ENCODE assay signal across 26 cellular contexts in genomic region chr18:54702687-54703086, GRCh38.
DNase-seq lines count a peak whose midpoint lies in the region; ATAC-seq and TF ChIP-seq lines count a peak whose summit lies in the region.
"Had no signal": no experiment of that assay in that cellular context is flagged by ENCODE, and none has a peak within 500 bp of the region (broad histone marks: within the 10 kb centered on the region; RNA-seq: fewer than 3 reads in every experiment).

No MANE protein-coding gene starts in this region.

- H3K27me3 Mint-ChIP-seq in MCF 10A (ENCODE audit: insufficient read depth, unreplicated experiment) = no peaks in the 10 kb centered on the region
- H3K27me3 Mint-ChIP-seq: CD8-positive, alpha-beta memory T cell had no signal

- H3K4me1 Mint-ChIP-seq in MCF 10A (ENCODE audit: insufficient read depth, unreplicated experiment) = peaks cover 5% of the 10 kb centered on the region
- H3K4me1 Mint-ChIP-seq: CD8-positive, alpha-beta memory T cell; H9 had no signal

- H3K36me3 ChIP-seq in breast epithelium = no peaks in the 10 kb centered on the region

- no peaks in the 10 kb centered on the region for H3K27me3 ChIP-seq in breast epithelium

- TF ChIP-seq CTCF in MCF 10A (IDR thresholded peaks at IDR 0.05; ENCODE audit: unreplicated experiment) = no peak
- no peak for TF ChIP-seq CTCF in breast epithelium (IDR thresholded peaks at IDR 0.05)
- TF ChIP-seq CTCF in choroid plexus epithelial cell (conservative IDR thresholded peaks at IDR 0.05; ENCODE audit: low read depth, low read length) = no peak
- TF ChIP-seq CTCF in fibroblast of villous mesenchyme (IDR thresholded peaks at IDR 0.05; ENCODE audit: insufficient read depth, low read depth, low read length) = no peak
- TF ChIP-seq CTCF in coronary artery (IDR thresholded peaks at IDR 0.05) = no peak

- H3K4me3 ChIP-seq in breast epithelium = no peak overlapping the region
- H3K4me3 ChIP-seq in choroid plexus epithelial cell (ENCODE audit: low read depth, low read length) = no peak overlapping the region
- H3K4me3 ChIP-seq in fibroblast of villous mesenchyme (ENCODE audit: low read depth, low read length) = no peak overlapping the region
- no peak overlapping the region for H3K4me3 ChIP-seq in coronary artery
- H3K4me3 ChIP-seq: K562, SK-N-MC had no signal

- H3K9me3 Mint-ChIP-seq in MCF 10A (ENCODE audit: unreplicated experiment) = no peaks in the 10 kb centered on the region
- H3K9me3 Mint-ChIP-seq: CD8-positive, alpha-beta memory T cell; HFFc6 had no signal

- BruUV-seq in MCF 10A (replicated peaks; lab: Mats Ljungman, UMichigan) = no TSS peak

- H3K4me3 Mint-ChIP-seq in MCF 10A (ENCODE audit: unreplicated experiment) = no peak overlapping the region
- H3K4me3 Mint-ChIP-seq: CD8-positive, alpha-beta memory T cell; H9; HFFc6 had no signal

- intact Hi-C loops in MCF 10A (cut with micrococcal nuclease) (no loop called here), breast epithelium (cut with DNase I; ENCODE audit: low total_unique reads) (no loop called here), left colon (cut with DNase I, micrococcal nuclease) (no loop called here)

- no peaks in the 10 kb centered on the region for H3K4me1 ChIP-seq in breast epithelium

- no peaks in the 10 kb centered on the region for H3K36me3 Mint-ChIP-seq in MCF 10A (ENCODE audit: insufficient read depth, unreplicated experiment)

- TF ChIP-seq POLR2A in breast epithelium (IDR thresholded peaks at IDR 0.05) = no peak

- ATAC-seq in left colon (no peak), GM21528 (IDR thresholded peaks at IDR 0.05; ENCODE audit: low FRiP score, unreplicated experiment) (no peak)
- ATAC-seq: K562 had no signal

- DNase-seq in MCF 10A (ENCODE audit: unreplicated experiment) (no peak), breast epithelium (ENCODE audit: low spot score in 2 of 2) (no peak), choroid plexus epithelial cell (ENCODE audit: low read depth) (peak; percentile 26), fibroblast of villous mesenchyme (ENCODE audit: low read depth) (peak; percentile 20), left colon (no peak), coronary artery (ENCODE audit: low spot score) (no peak), NCI-H69 (lab: John Stamatoyannopoulos, UW) (no peak)
- DNase-seq: 8988T; Calu3; CD8-positive, alpha-beta memory T cell; GF-D8; H9; HFFc6; NCI-H1092; NCI-H1436; NCI-H187 treated with DMSO at 0.1 percent for 48 hours; NCI-H2227 treated with DMSO at 0.1 percent for 48 hours; NCI-H510A; NCI-H748 treated with DMSO at 0.1 percent for 48 hours; NK-92 treated with Interleukin-12 subunit alpha and Interleukin-12 subunit beta, amount 100 ng/mL, for 24 hours; SHP77 treated with DMSO at 0.1 percent for 48 hours had no signal

- POLR2A ChIA-PET in MCF 10A (lab: Yijun Ruan, JAX) = no interaction called here

- H3K9me3 ChIP-seq in breast epithelium = no peaks in the 10 kb centered on the region

- H3K27ac Mint-ChIP-seq in MCF 10A (ENCODE audit: low read depth, unreplicated experiment) = peak overlapping the region; percentile 49
- H3K27ac Mint-ChIP-seq: CD8-positive, alpha-beta memory T cell; H9; HFFc6 had no signal

- CTCF ChIA-PET in MCF 10A (lab: Yijun Ruan, JAX) = no interaction called here

- H3K27ac ChIP-seq in breast epithelium (no peak overlapping the region), coronary artery (no peak overlapping the region)
- H3K27ac ChIP-seq: C4-2B, RWPE1, SK-N-MC had no signal

Comparison
In these comparisons a context has a peak if more than half of its experiments do, and no peak if none do; other contexts are left out.
1. DNase-seq: peak in choroid plexus epithelial cell (single experiment) and fibroblast of villous mesenchyme (single experiment); none in MCF 10A (single experiment), breast epithelium (0 of 2), left colon (0 of 2), coronary artery (single experiment) and NCI-H69 (single experiment).